ENCODE assay signal across 1 cellular context in the genomic region with DNA sequence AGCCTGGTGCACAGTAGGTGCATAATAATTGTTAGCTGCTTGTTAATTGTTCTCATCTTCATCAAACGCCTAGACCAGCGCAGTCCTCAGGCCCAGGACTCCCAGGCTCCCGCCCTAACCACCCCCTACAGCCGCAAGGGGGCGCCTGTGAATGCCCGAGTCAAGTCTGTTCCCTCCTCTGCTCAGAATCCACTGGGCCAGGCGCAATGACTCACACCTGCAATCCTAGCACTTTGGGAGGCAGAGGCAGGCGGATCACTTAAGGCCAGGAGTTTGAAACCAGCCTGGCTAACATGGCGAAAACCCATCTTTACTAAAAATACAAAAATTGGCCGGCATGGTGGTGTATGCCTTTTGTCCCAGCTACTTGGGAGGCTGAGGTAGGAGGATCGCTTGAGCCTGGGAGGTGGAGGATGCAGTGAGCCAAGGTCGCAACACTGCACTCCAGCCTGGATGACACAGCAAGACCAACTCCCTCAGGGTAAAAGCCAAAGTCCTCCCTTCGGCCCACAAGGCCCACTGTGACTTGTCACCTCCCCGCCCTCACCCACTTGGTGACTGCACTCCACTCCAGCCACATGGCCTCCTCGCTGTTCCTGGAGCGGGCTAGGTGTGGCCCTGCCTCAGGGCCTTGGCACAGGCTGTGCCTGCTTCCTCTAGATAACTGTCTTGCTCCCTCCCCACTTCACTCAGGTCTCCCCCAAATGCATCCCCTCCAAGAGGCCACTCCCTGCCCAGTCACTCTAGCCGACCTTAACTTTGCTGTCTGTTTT.
TF ChIP-seq lines count a peak whose summit lies in the region.

No MANE protein-coding gene starts in this region.

TF ChIP-seq in endothelial cell of umbilical vein, 7 proteins besides CTCF, POLR2A, EP300 and RAD21 (continued from another document):
- no peak for TF ChIP-seq EZH2 (IDR thresholded peaks at IDR 0.05; ENCODE audit: borderline replicate concordance, low read depth, low read length, severe bottlenecking)
- TF ChIP-seq MYC (IDR thresholded peaks at IDR 0.05; ENCODE audit: low read depth, low read length), result no peak
- TF ChIP-seq POLR2AphosphoS5 (IDR thresholded peaks at IDR 0.05; ENCODE audit: insufficient read depth, low read depth, low read length), result no peak
- TF ChIP-seq, protein P1, sequence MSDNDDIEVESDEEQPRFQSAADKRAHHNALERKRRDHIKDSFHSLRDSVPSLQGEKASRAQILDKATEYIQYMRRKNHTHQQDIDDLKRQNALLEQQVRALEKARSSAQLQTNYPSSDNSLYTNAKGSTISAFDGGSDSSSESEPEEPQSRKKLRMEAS (IDR thresholded peaks at IDR 0.05; ENCODE audit: insufficient read depth, insufficient read length), result no peak
- TF ChIP-seq JUN (IDR thresholded peaks at IDR 0.05; ENCODE audit: borderline replicate concordance, insufficient read depth, insufficient read length, low read depth), result no peak
